Comparison of ENCODE assay signal across 1 cellular context in the genomic region with DNA sequence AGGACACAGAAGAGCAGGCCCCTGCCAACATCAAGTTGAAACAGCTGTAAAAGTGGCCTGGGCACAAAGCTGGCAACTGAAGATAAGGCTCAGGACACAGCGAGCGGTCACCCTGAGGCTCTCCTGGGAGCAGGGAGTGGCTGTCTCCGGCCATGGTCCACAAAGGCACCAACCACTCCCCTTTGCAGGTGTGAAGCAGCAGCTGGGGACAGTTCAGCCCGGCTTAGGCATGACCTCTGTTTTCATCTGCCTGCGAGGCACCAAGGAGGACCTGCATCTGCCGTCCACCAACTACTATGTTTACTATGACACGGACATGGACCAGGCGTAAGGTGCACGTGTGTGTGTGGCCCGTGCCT.
TF ChIP-seq lines count a peak whose summit lies in the region.

No MANE protein-coding gene starts in this region.

TF ChIP-seq in IMR-90, 13 proteins besides CTCF, POLR2A, EP300 and RAD21:
- TF ChIP-seq, protein P1, sequence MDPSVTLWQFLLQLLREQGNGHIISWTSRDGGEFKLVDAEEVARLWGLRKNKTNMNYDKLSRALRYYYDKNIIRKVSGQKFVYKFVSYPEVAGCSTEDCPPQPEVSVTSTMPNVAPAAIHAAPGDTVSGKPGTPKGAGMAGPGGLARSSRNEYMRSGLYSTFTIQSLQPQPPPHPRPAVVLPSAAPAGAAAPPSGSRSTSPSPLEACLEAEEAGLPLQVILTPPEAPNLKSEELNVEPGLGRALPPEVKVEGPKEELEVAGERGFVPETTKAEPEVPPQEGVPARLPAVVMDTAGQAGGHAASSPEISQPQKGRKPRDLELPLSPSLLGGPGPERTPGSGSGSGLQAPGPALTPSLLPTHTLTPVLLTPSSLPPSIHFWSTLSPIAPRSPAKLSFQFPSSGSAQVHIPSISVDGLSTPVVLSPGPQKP (IDR thresholded peaks at IDR 0.05; ENCODE audit: borderline replicate concordance, low read depth, low read length), result no peak
- no peak for TF ChIP-seq MXI1 (IDR thresholded peaks at IDR 0.05; ENCODE audit: borderline replicate concordance, low read depth, low read length)
- no peak for TF ChIP-seq BHLHE40 (IDR thresholded peaks at IDR 0.05; ENCODE audit: low read depth, low read length)
